ENCODE assay signal across 11 cellular contexts in genomic region chr2:217289909-217290283, GRCh38.
DNase-seq lines count a peak whose midpoint lies in the region; ATAC-seq, FAIRE-seq and TF ChIP-seq lines count a peak whose summit lies in the region.
"Had no signal": no experiment of that assay in that cellular context is flagged by ENCODE, and none has a peak within 500 bp of the region (broad histone marks: within the 10 kb centered on the region; RNA-seq: fewer than 3 reads in every experiment).

No MANE protein-coding gene starts in this region.

- no peaks in the 10 kb centered on the region for H3K27me3 ChIP-seq in WERI-Rb-1 (ENCODE audit: insufficient read depth, low read depth, severe bottlenecking)

- H3K36me3 ChIP-seq in WERI-Rb-1: no peaks in the 10 kb centered on the region

- DNase-seq in COLO668 (lab: John Stamatoyannopoulos, UW; ENCODE audit: unreplicated experiment) (peak; percentile 58), NCI-H1417 treated with DMSO at 0.1 percent for 48 hours (lab: John Stamatoyannopoulos, UW) (peak; percentile 86), WERI-Rb-1 (peak; percentile 78), kidney tubule cell (ENCODE audit: low spot score) (no peak), NCI-H1105 (lab: John Stamatoyannopoulos, UW) (no peak), AG08395 (ENCODE audit: low spot score) (no peak)
- DNase-seq: activated naive CD4-positive, alpha-beta T cell treated with anti-CD3 and anti-CD28 coated beads, Interleukin-2, amount 50 U/mL, for 16 hours; MM.1S; T-helper 9 cell had no signal

- no peak overlapping the region for H3K4me3 ChIP-seq in WERI-Rb-1 (ENCODE audit: low read depth, low read length)

- no peak for ATAC-seq in HG02970 (IDR thresholded peaks at IDR 0.05; ENCODE audit: low FRiP score, unreplicated experiment)

- peaks cover 8% of the 10 kb centered on the region for H3K9me3 ChIP-seq in WERI-Rb-1 (ENCODE audit: severe bottlenecking)

- peak; percentile 81 for FAIRE-seq in islet of Langerhans (lab: Jason Lieb, UNC)

- no peak for TF ChIP-seq CTCF in WERI-Rb-1 (IDR thresholded peaks at IDR 0.05; ENCODE audit: low read depth, low read length)

- peak overlapping the region; percentile 81 for H3K27ac ChIP-seq in WERI-Rb-1

Comparison
In these comparisons a context has a peak if more than half of its experiments do, and no peak if none do; other contexts are left out.
1. DNase-seq: peak in COLO668 (single experiment), NCI-H1417 treated with DMSO at 0.1 percent for 48 hours (single experiment) and WERI-Rb-1 (single experiment); none in kidney tubule cell (single experiment), NCI-H1105 (single experiment) and AG08395 (single experiment).